ENCODE assay signal across 8 cellular contexts in genomic region chr6:144343736-144344428, GRCh38. TPM values are rescaled to one million over a fixed set of nuclear protein-coding genes. Genes with fewer than 3 reads are reported as not detected.
A peak's percentile ranks its signal among the peaks of the same experiment; 100 is the strongest.
DNase-seq lines count a peak whose midpoint lies in the region; ATAC-seq and TF ChIP-seq lines count a peak whose summit lies in the region.

No MANE protein-coding gene starts in this region.

- H3K27me3 ChIP-seq in GM23248 (replicated peaks; ENCODE audit: insufficient read depth): no peaks in the 10 kb centered on the region

- peaks cover 2% of the 10 kb centered on the region for H3K9me3 Mint-ChIP-seq in activated CD8-positive, alpha-beta T cell treated with anti-CD3 and anti-CD28 coated beads for 36 hours

- H4K20me1 ChIP-seq in GM23248 (ENCODE audit: insufficient read depth): no peaks in the 10 kb centered on the region; the same call in 1 of the 2 replicates

- POLR2A ChIA-PET in activated CD8-positive, alpha-beta T cell treated with anti-CD3 and anti-CD28 coated beads for 36 hours (lab: Charles Lee): interaction anchor here (1.2 to 2.5 kb wide), 4 partner anchors 9 to 48 kb away, joined by 4 to 12 read pairs (median 7); no protein-coding TSS in a partner anchor

- H3K27me3 Mint-ChIP-seq in activated CD8-positive, alpha-beta T cell treated with anti-CD3 and anti-CD28 coated beads for 36 hours: no peaks in the 10 kb centered on the region

- 78 to 83% methylated on average over 10 of the region's 10 CpGs for whole genome bisulfite sequencing in GM23248 (ENCODE audit: low coverage in 1 of 2, low lambda C conversion rate in 2 of 2, missing lambda C conversion rate in 2 of 2), 2 experiments

- H2AFZ ChIP-seq in GM23248: no peak overlapping the region

- no peaks in the 10 kb centered on the region for H3K36me3 ChIP-seq in GM23248 (ENCODE audit: low read depth)

- peak; percentile 56 for ATAC-seq in GM19438 (IDR thresholded peaks at IDR 0.05; ENCODE audit: low read depth, unreplicated experiment)
- peak; percentile 28 for ATAC-seq in HG03520 (IDR thresholded peaks at IDR 0.05; ENCODE audit: unreplicated experiment)
- peak; percentile 73 for ATAC-seq in activated CD8-positive, alpha-beta T cell treated with anti-CD3 and anti-CD28 coated beads for 36 hours
- peak; percentile 76 for ATAC-seq in left lobe of liver

- no peaks in the 10 kb centered on the region for H3K9me3 ChIP-seq in GM23248 (ENCODE audit: low read depth)

- H3K27ac Mint-ChIP-seq in activated CD8-positive, alpha-beta T cell treated with anti-CD3 and anti-CD28 coated beads for 36 hours: peak overlapping the region; percentile 98

- intact Hi-C loops in activated CD8-positive, alpha-beta T cell treated with anti-CD3 and anti-CD28 coated beads for 36 hours (cut with micrococcal nuclease): loop anchor here (1.0 to 10.0 kb wide), 2 partner anchors 10 to 121 kb away; no protein-coding TSS in a partner anchor

- peaks cover 99% of the 10 kb centered on the region for H3K79me2 ChIP-seq in GM23248 (ENCODE audit: insufficient read depth)

- no peak overlapping the region for H3K4me2 ChIP-seq in GM23248 (ENCODE audit: unreplicated experiment)

- H3K4me3 Mint-ChIP-seq in activated CD8-positive, alpha-beta T cell treated with anti-CD3 and anti-CD28 coated beads for 36 hours: peak overlapping the region; percentile 88

- DNase-seq in COLO668 (lab: John Stamatoyannopoulos, UW; ENCODE audit: unreplicated experiment) (peak; percentile 24), left lobe of liver (ENCODE audit: low spot score) (no peak), NCI-H524 treated with DMSO at 0.1 percent for 48 hours (lab: John Stamatoyannopoulos, UW) (no peak), EL (no peak), GM23248 (no peak)
- peak; percentile 57 for DNase-seq in activated CD8-positive, alpha-beta T cell treated with anti-CD3 and anti-CD28 coated beads for 36 hours

- TF ChIP-seq CTCF in activated CD8-positive, alpha-beta T cell treated with anti-CD3 and anti-CD28 coated beads for 36 hours (IDR thresholded peaks at IDR 0.05): no peak

- peaks cover 64% of the 10 kb centered on the region for H3K4me1 Mint-ChIP-seq in activated CD8-positive, alpha-beta T cell treated with anti-CD3 and anti-CD28 coated beads for 36 hours (ENCODE audit: low read depth)

- peaks cover 14% of the 10 kb centered on the region for H3F3A ChIP-seq in GM23248 (ENCODE audit: insufficient read depth)

- H3K27ac ChIP-seq in GM23248: no peak overlapping the region

- CTCF ChIA-PET in activated CD8-positive, alpha-beta T cell treated with anti-CD3 and anti-CD28 coated beads for 36 hours (lab: Charles Lee): interaction anchor here (0.9 kb wide), 1 partner anchor 10 kb away, joined by 3 read pairs; no protein-coding TSS in a partner anchor

- peaks cover 43% of the 10 kb centered on the region for H3K4me1 ChIP-seq in GM23248 (ENCODE audit: insufficient read depth)

- H3K9ac ChIP-seq in GM23248: no peak overlapping the region

- H3K4me3 ChIP-seq in GM23248: no peak overlapping the region

- in situ Hi-C loops in GM23248 (cut with MboI): no loop called here

- peaks cover 23% of the 10 kb centered on the region for H3K36me3 Mint-ChIP-seq in activated CD8-positive, alpha-beta T cell treated with anti-CD3 and anti-CD28 coated beads for 36 hours (ENCODE audit: low read depth)

- no peaks in the 10 kb centered on the region for H3K9me2 ChIP-seq in GM23248 (ENCODE audit: insufficient read depth)

RNA-seq across cellular contexts. Expression of gene UTRN, which starts 58.7 kb away (rescaled TPM):
- total RNA-seq in activated CD8-positive, alpha-beta T cell treated with anti-CD3 and anti-CD28 coated beads for 36 hours: 10 to 100 TPM; 53.9 to 58.5 TPM
- 29.2 TPM for total RNA-seq in left lobe of liver
- 103 TPM in 2 replicates for total RNA-seq in GM23248 (2014; rRNA removed; shearing (Covaris generic))
- polyA plus RNA-seq in GM23248 (2016; fragmentation: Nextera tagmentation; extraction: Ambion mirVana): 46.6 and 49.4 TPM in 2 replicates

Comparison
In these comparisons a context has a peak if more than half of its experiments do, and no peak if none do; other contexts are left out.
1. DNase-seq: peak in COLO668 (single experiment) and activated CD8-positive, alpha-beta T cell treated with anti-CD3 and anti-CD28 coated beads for 36 hours (single experiment); none in left lobe of liver (single experiment), NCI-H524 treated with DMSO at 0.1 percent for 48 hours (single experiment), EL (single experiment) and GM23248 (single experiment).
2. Peak in every context shown above with its lines, with median percentiles within 50 percentile points of each other: ATAC-seq.